ENCODE assay signal across 28 cellular contexts in the genomic region with DNA sequence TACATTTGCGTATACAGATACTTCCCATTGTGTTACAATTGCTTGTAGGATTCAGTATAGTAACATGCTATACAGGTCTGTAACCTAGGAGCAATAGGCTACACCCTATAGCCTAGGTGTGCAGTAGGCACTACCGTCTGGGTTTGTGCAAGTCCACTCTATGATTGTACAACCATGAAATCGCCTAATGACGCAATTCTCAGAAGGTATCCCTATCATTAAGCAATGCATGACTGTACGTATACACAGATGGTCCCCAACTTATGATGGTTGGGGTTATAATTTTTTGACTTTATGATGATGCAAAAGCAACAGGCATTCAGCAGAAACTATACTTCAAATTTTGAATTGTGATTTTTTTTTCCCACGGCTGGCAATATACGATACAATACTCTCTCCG.
"Had no signal": no experiment of that assay in that cellular context is flagged by ENCODE, and none has a peak within 500 bp of the region (broad histone marks: within the 10 kb centered on the region; RNA-seq: fewer than 3 reads in every experiment).

No MANE protein-coding gene starts in this region.

- H3K4me3 ChIP-seq: colonic mucosa, coronary artery, dorsolateral prefrontal cortex, esophagus muscularis mucosa, esophagus squamous epithelium, gastrocnemius medialis, gastroesophageal sphincter, heart left ventricle, heart right ventricle had no signal

- H3K9me3 ChIP-seq: colonic mucosa, esophagus squamous epithelium, gastrocnemius medialis had no signal

- H3K27ac Mint-ChIP-seq: dendritic cell treated with granulocyte-macrophage colony-stimulating factor and Interleukin-4, amounts not matched to agents 40 ng/mL and 50 ng/mL, for 4 days; effector memory CD8-positive, alpha-beta T cell; endodermal cell had no signal

- H3K27me3 Mint-ChIP-seq: dendritic cell treated with granulocyte-macrophage colony-stimulating factor and Interleukin-4, amounts not matched to agents 40 ng/mL and 50 ng/mL, for 4 days; effector memory CD8-positive, alpha-beta T cell had no signal

- H3K4me1 ChIP-seq: colonic mucosa, esophagus muscularis mucosa, esophagus squamous epithelium, foreskin keratinocyte, gastrocnemius medialis, gastroesophageal sphincter, heart left ventricle, heart right ventricle had no signal

- ATAC-seq: effector memory CD8-positive, alpha-beta T cell; esophagus mucosa; foreskin keratinocyte; gastrocnemius medialis; gastroesophageal sphincter; heart left ventricle; heart right ventricle had no signal

- H3K9me3 Mint-ChIP-seq: endodermal cell had no signal

- H3K36me3 ChIP-seq: colonic mucosa, esophagus muscularis mucosa, esophagus squamous epithelium, gastrocnemius medialis, gastroesophageal sphincter, heart left ventricle, heart right ventricle had no signal

- H3K4me3 Mint-ChIP-seq: dendritic cell treated with granulocyte-macrophage colony-stimulating factor and Interleukin-4, amounts not matched to agents 40 ng/mL and 50 ng/mL, for 4 days; effector memory CD8-positive, alpha-beta T cell; endodermal cell had no signal

- DNase-seq: colonic mucosa; cortex of kidney; dermis blood vessel endothelial cell; dorsolateral prefrontal cortex; effector CD4-positive, alpha-beta T cell; effector CD8-positive, alpha-beta T cell; effector memory CD4-positive, alpha-beta T cell; effector memory CD8-positive, alpha-beta T cell; endodermal cell; erythroblast; esophagus squamous epithelium; foreskin fibroblast; foreskin keratinocyte; foreskin melanocyte; gastrocnemius medialis; glutamatergic neuron; head of caudate nucleus; heart left ventricle; heart right ventricle had no signal

- FAIRE-seq: colon, endothelial cell of umbilical vein, frontal cortex had no signal

- H3K27ac ChIP-seq: colonic mucosa, coronary artery, dorsolateral prefrontal cortex, epithelial cell of prostate, esophagus muscularis mucosa, esophagus squamous epithelium, foreskin keratinocyte, gastrocnemius medialis, gastroesophageal sphincter, heart left ventricle, heart right ventricle had no signal

- H3K27me3 ChIP-seq: colonic mucosa, dorsolateral prefrontal cortex, esophagus muscularis mucosa, esophagus squamous epithelium, foreskin keratinocyte, gastrocnemius medialis, gastroesophageal sphincter, heart left ventricle, heart right ventricle had no signal
